In the genomic region with DNA sequence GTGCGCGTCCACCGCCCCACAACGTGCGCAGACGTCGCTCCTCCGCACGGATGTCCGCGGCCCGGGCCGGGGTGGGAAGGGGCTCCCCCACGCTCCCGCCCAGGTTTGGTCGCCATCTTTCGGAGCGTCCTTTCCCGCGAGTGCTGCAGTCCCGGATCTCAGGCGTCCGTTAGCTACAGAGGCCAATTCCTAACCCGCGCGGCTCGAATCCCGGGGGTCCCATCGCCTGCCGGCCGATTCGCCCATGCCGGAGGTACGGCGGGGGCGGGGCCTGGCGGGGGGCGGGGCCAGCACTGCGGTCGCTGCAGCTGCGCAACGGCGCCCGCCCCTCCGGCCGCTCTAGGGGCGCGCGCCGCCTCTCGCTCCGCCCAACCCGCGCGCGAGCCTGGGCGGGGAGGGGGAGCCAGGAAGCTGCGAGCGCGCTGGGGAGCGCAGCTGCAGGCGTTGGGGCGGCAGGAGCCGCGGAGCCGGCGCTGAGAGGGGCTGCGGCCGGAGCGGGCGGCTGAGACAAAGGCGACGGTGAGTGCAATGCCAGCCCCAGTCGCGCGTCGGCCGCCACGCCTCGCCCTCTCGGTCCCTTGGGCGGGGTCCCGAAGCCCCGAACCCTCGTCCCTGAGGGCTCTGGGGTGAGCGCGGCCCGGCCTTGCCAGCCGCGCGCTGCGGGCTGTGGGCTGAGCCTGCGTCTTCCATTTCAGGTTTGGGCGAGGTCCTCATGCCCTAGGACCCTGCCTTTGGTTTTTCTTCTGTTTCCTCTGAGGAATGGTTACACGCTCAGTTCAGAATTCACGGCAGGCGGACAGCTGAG, we compare ENCODE assay signal across 1 cellular context.
TF ChIP-seq lines count a peak whose summit lies in the region.

Gene CDC42SE2 (plus strand): TSS at position 406 of the 805 bp plus-strand sequence. CDS start 95,441 bp downstream, outside the sequence.

TF ChIP-seq in HEK293, 187 proteins besides CTCF, POLR2A, EP300 and RAD21 (continued from another document):
- TF ChIP-seq ZNF449 (tag by site-specific recombination; IDR thresholded peaks at IDR 0.05): peak; percentile 52; the same call in 1 of the 2 replicates
- peak; percentile 82 for TF ChIP-seq ZBTB8A (tag by site-specific recombination; IDR thresholded peaks at IDR 0.05)
- TF ChIP-seq ZNF324 (tag by site-specific recombination; IDR thresholded peaks at IDR 0.05): no peak
- no peak for TF ChIP-seq ZBTB1 (tag by site-specific recombination; IDR thresholded peaks at IDR 0.05)
- 0 out of 2 replicates have a peak, but pooled peaks have one; percentile 29 for TF ChIP-seq ZNF549 (tag by site-specific recombination; IDR thresholded peaks at IDR 0.05)
- peak; percentile 65 for TF ChIP-seq ZNF660 (tag by site-specific recombination; IDR thresholded peaks at IDR 0.05)
- no peak for TF ChIP-seq SP7 (tag by site-specific recombination; IDR thresholded peaks at IDR 0.05)
- TF ChIP-seq ZSCAN16 (tag by site-specific recombination; IDR thresholded peaks at IDR 0.05): peak; percentile 74; the same call in 1 of the 2 replicates
- TF ChIP-seq, protein P1, sequence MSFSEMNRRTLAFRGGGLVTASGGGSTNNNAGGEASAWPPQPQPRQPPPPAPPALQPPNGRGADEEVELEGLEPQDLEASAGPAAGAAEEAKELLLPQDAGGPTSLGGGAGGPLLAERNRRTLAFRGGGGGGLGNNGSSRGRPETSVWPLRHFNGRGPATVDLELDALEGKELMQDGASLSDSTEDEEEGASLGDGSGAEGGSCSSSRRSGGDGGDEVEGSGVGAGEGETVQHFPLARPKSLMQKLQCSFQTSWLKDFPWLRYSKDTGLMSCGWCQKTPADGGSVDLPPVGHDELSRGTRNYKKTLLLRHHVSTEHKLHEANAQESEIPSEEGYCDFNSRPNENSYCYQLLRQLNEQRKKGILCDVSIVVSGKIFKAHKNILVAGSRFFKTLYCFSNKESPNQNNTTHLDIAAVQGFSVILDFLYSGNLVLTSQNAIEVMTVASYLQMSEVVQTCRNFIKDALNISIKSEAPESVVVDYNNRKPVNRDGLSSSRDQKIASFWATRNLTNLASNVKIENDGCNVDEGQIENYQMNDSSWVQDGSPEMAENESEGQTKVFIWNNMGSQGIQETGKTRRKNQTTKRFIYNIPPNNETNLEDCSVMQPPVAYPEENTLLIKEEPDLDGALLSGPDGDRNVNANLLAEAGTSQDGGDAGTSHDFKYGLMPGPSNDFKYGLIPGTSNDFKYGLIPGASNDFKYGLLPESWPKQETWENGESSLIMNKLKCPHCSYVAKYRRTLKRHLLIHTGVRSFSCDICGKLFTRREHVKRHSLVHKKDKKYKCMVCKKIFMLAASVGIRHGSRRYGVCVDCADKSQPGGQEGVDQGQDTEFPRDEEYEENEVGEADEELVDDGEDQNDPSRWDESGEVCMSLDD (tag by site-specific recombination; IDR thresholded peaks at IDR 0.05): peak; percentile 74
- TF ChIP-seq KLF16 (tag by site-specific recombination; IDR thresholded peaks at IDR 0.05): peak; percentile 44; the same call in 1 of the 2 replicates
- TF ChIP-seq YY1 (tag by site-specific recombination; IDR thresholded peaks at IDR 0.05): peak; percentile 44; the same call in 1 of the 2 replicates
- TF ChIP-seq EGR2 (tag by site-specific recombination; IDR thresholded peaks at IDR 0.05; ENCODE audit: low read depth): peak; percentile 56
- no peak for TF ChIP-seq ZNF48 (tag by site-specific recombination; IDR thresholded peaks at IDR 0.05)
- TF ChIP-seq ZBTB26 (tag by site-specific recombination; optimal IDR thresholded peaks at IDR 0.05): peak; percentile 92
- TF ChIP-seq, protein P2, sequence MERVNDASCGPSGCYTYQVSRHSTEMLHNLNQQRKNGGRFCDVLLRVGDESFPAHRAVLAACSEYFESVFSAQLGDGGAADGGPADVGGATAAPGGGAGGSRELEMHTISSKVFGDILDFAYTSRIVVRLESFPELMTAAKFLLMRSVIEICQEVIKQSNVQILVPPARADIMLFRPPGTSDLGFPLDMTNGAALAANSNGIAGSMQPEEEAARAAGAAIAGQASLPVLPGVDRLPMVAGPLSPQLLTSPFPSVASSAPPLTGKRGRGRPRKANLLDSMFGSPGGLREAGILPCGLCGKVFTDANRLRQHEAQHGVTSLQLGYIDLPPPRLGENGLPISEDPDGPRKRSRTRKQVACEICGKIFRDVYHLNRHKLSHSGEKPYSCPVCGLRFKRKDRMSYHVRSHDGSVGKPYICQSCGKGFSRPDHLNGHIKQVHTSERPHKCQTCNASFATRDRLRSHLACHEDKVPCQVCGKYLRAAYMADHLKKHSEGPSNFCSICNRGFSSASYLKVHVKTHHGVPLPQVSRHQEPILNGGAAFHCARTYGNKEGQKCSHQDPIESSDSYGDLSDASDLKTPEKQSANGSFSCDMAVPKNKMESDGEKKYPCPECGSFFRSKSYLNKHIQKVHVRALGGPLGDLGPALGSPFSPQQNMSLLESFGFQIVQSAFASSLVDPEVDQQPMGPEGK (tag by site-specific recombination; IDR thresholded peaks at IDR 0.05): peak; percentile 58
- TF ChIP-seq ZIC2 (tag by site-specific recombination; IDR thresholded peaks at IDR 0.05): 0 out of 2 replicates have a peak, but pooled peaks have one; percentile 24
- TF ChIP-seq KLF10 (tag by site-specific recombination; IDR thresholded peaks at IDR 0.05): peak; percentile 85
- TF ChIP-seq, protein P3, sequence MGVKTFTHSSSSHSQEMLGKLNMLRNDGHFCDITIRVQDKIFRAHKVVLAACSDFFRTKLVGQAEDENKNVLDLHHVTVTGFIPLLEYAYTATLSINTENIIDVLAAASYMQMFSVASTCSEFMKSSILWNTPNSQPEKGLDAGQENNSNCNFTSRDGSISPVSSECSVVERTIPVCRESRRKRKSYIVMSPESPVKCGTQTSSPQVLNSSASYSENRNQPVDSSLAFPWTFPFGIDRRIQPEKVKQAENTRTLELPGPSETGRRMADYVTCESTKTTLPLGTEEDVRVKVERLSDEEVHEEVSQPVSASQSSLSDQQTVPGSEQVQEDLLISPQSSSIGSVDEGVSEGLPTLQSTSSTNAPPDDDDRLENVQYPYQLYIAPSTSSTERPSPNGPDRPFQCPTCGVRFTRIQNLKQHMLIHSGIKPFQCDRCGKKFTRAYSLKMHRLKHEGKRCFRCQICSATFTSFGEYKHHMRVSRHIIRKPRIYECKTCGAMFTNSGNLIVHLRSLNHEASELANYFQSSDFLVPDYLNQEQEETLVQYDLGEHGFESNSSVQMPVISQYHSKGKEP (tag by site-specific recombination; IDR thresholded peaks at IDR 0.05): peak; percentile 66
- no peak for TF ChIP-seq YY2 (tag by site-specific recombination; IDR thresholded peaks at IDR 0.05)
- 0 out of 2 replicates have a peak, but pooled peaks have one; percentile 9 for TF ChIP-seq IKZF3 (tag by site-specific recombination; IDR thresholded peaks at IDR 0.05)
- 0 out of 2 replicates have a peak, but pooled peaks have one; percentile 42 for TF ChIP-seq ZNF223 (tag by site-specific recombination; IDR thresholded peaks at IDR 0.05)
- TF ChIP-seq ZFHX2 (tag by site-specific recombination; conservative IDR thresholded peaks at IDR 0.05): peak; percentile 38; the same call in 1 of the 2 replicates
- peak; percentile 82; the same call in 1 of the 2 replicates for TF ChIP-seq ZNF561 (tag by site-specific recombination; IDR thresholded peaks at IDR 0.05; ENCODE audit: borderline replicate concordance)
- TF ChIP-seq GLIS2 (tag by site-specific recombination; IDR thresholded peaks at IDR 0.05): peak; percentile 30; the same call in 1 of the 2 replicates
- 0 out of 2 replicates have a peak, but pooled peaks have one; percentile 44 for TF ChIP-seq ZNF184 (tag by site-specific recombination; IDR thresholded peaks at IDR 0.05)
- TF ChIP-seq, protein P4, sequence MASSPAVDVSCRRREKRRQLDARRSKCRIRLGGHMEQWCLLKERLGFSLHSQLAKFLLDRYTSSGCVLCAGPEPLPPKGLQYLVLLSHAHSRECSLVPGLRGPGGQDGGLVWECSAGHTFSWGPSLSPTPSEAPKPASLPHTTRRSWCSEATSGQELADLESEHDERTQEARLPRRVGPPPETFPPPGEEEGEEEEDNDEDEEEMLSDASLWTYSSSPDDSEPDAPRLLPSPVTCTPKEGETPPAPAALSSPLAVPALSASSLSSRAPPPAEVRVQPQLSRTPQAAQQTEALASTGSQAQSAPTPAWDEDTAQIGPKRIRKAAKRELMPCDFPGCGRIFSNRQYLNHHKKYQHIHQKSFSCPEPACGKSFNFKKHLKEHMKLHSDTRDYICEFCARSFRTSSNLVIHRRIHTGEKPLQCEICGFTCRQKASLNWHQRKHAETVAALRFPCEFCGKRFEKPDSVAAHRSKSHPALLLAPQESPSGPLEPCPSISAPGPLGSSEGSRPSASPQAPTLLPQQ (tag by site-specific recombination; IDR thresholded peaks at IDR 0.05): 0 out of 2 replicates have a peak, but pooled peaks have one; percentile 17
- 0 out of 2 replicates have a peak, but pooled peaks have one; percentile 64 for TF ChIP-seq ZSCAN5A (tag by site-specific recombination; IDR thresholded peaks at IDR 0.05)
- peak; percentile 45; the same call in 1 of the 2 replicates for TF ChIP-seq REPIN1 (tag by site-specific recombination; IDR thresholded peaks at IDR 0.05; ENCODE audit: low read depth)
- TF ChIP-seq ZSCAN30 (tag by site-specific recombination; IDR thresholded peaks at IDR 0.05): peak; percentile 84; the same call in 1 of the 2 replicates
- TF ChIP-seq ZBTB20 (tag by site-specific recombination; IDR thresholded peaks at IDR 0.05): peak; percentile 85; the same call in 1 of the 2 replicates
- peak; percentile 26; the same call in 1 of the 2 replicates for TF ChIP-seq KLF1 (tag by site-specific recombination; IDR thresholded peaks at IDR 0.05)
- TF ChIP-seq ZNF23 (tag by site-specific recombination; IDR thresholded peaks at IDR 0.05; ENCODE audit: borderline replicate concordance): no peak
- TF ChIP-seq MZF1 (tag by site-specific recombination; IDR thresholded peaks at IDR 0.05; ENCODE audit: borderline replicate concordance): peak; percentile 38; the same call in 1 of the 2 replicates
- TF ChIP-seq ZNF335 (tag by site-specific recombination; conservative IDR thresholded peaks at IDR 0.05): peak; percentile 91
- no peak for TF ChIP-seq ZNF311 (tag by site-specific recombination; IDR thresholded peaks at IDR 0.05; ENCODE audit: borderline replicate concordance)
- no peak for TF ChIP-seq BCL11B (tag by site-specific recombination; IDR thresholded peaks at IDR 0.05; ENCODE audit: low read depth)
- TF ChIP-seq ZNF791 (tag by site-specific recombination; IDR thresholded peaks at IDR 0.05): no peak
- peak; percentile 27; the same call in 1 of the 2 replicates for TF ChIP-seq ZNF76 (tag by site-specific recombination; IDR thresholded peaks at IDR 0.05; ENCODE audit: borderline replicate concordance, low read depth)
- peak; percentile 59 for TF ChIP-seq SP2 (tag by site-specific recombination; IDR thresholded peaks at IDR 0.05)
